ENCODE assay signal across 1 cellular context in the genomic region with DNA sequence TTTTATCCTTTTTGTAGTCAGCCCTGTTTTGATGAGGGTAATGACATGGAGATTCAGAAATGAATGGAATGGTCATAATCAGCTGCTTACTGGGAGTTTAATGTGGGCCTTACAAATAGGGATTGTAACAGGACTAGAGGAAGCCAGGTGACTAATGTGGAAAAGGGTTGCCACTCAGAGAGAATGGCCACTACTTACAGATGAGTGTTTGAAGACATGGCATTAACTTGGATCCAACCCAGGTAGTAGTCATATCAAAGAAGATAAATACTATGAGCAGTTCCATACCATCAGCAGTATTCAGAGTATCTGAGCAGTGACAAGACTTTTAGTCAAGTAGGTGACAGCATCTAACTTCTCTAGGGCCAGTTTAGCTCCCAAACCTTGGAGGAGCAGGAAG.
TF ChIP-seq lines count a peak whose summit lies in the region.

No MANE protein-coding gene starts in this region.

TF ChIP-seq in SK-N-SH treated with all-trans-retinoic acid at 6 μM for 48 hours, 23 proteins besides CTCF, POLR2A, EP300 and RAD21 (continued from another document):
- TF ChIP-seq TSHZ2 (CRISPR knock-in tag; IDR thresholded peaks at IDR 0.05), result no peak
